Comparison of ENCODE assay signal across 18 cellular contexts in genomic region chr13:35700661-35701060, GRCh38.
A peak's percentile ranks its signal among the peaks of the same experiment; 100 is the strongest.
DNase-seq lines count a peak whose midpoint lies in the region; ATAC-seq and TF ChIP-seq lines count a peak whose summit lies in the region.
"Had no signal": no experiment of that assay in that cellular context is flagged by ENCODE, and none has a peak within 500 bp of the region (broad histone marks: within the 10 kb centered on the region; RNA-seq: fewer than 3 reads in every experiment).

No MANE protein-coding gene starts in this region.

- H3K27me3 ChIP-seq in brain microvascular endothelial cell (replicated peaks) (no peaks in the 10 kb centered on the region), vagina (no peaks in the 10 kb centered on the region), aorta (ENCODE audit: control insufficient read depth in 1 of 2, insufficient read depth in 2 of 2, low read length in 1 of 2) (no peaks in the 10 kb centered on the region)
- H3K27me3 ChIP-seq: ascending aorta, pancreas, Peyer's patch, suprapubic skin had no signal

- no peaks in the 10 kb centered on the region for H3K9me3 ChIP-seq in vagina
- no peaks in the 10 kb centered on the region for H3K9me3 ChIP-seq in aorta (ENCODE audit: control insufficient read depth, low read length)
- H3K9me3 ChIP-seq: ascending aorta, pancreas, Peyer's patch, suprapubic skin had no signal

- intact Hi-C loops in vagina (cut with DNase I) (no loop called here), aorta (cut with DNase I) (no loop called here)

- H3K36me3 ChIP-seq in brain microvascular endothelial cell (replicated peaks) (no peaks in the 10 kb centered on the region), vagina (no peaks in the 10 kb centered on the region), aorta (ENCODE audit: control insufficient read depth in 1 of 2, insufficient read depth in 2 of 2, low read length in 1 of 2) (no peaks in the 10 kb centered on the region)
- H3K36me3 ChIP-seq: ascending aorta, pancreas, Peyer's patch, suprapubic skin had no signal

- in situ Hi-C loops in brain microvascular endothelial cell (cut with HindIII; ENCODE audit: low pct_ligation_motif_present, low sequenced_read_pairs), result no loop called here

- H3K27ac ChIP-seq in brain microvascular endothelial cell (peak overlapping the region; percentile 16), vagina (peak overlapping the region; percentile 51), aorta (ENCODE audit: low read depth in 1 of 2, low read length in 2 of 2) (no peak overlapping the region)
- H3K27ac ChIP-seq: ascending aorta, pancreas, suprapubic skin had no signal

- H3K4me3 ChIP-seq in HFF-Myc (replicated peaks; ENCODE audit: low read depth, low read length) (peak overlapping the region; percentile 26), brain microvascular endothelial cell (ENCODE audit: low read depth, low read length) (no peak overlapping the region), vagina (no peak overlapping the region), aorta (ENCODE audit: low read length in 2 of 2) (no peak overlapping the region)
- H3K4me3 ChIP-seq: pancreas, Peyer's patch, suprapubic skin had no signal

- ATAC-seq in aorta (ENCODE audit: low FRiP score), result no peak
- ATAC-seq in GM18505 (IDR thresholded peaks at IDR 0.05; ENCODE audit: unreplicated experiment), result no peak
- no peak for ATAC-seq in HG02678 (IDR thresholded peaks at IDR 0.05; ENCODE audit: unreplicated experiment)
- ATAC-seq: pancreas had no signal

- no peak for TF ChIP-seq POLR2A in vagina (IDR thresholded peaks at IDR 0.05)
- TF ChIP-seq POLR2A in GM18505 (IDR thresholded peaks at IDR 0.05; ENCODE audit: borderline replicate concordance, extremely low read depth, insufficient read depth, insufficient read length), result no peak

- no peak for DNase-seq in HFF-Myc (ENCODE audit: extremely low read depth, low read depth)
- DNase-seq in brain microvascular endothelial cell, result peak; percentile 35
- peak; percentile 41 for DNase-seq in iris pigment epithelial cell (ENCODE audit: low read depth)
- no peak for DNase-seq in vagina (ENCODE audit: extremely low spot score in 2 of 2)
- no peak for DNase-seq in aorta
- DNase-seq: activated CD4-positive, alpha-beta T cell treated with anti-CD3 and anti-CD28 coated beads for 48 hours; activated CD8-positive, alpha-beta memory T cell treated with anti-CD3 and anti-CD28 coated beads, Interleukin-2, amount 50 U/mL, for 4 hours; activated gamma-delta T cell treated with Interleukin-2 at 50 U/mL for 16 hours; CD4-positive, CD25-positive, alpha-beta regulatory T cell; NCI-H1105 treated with DMSO at 0.1 percent for 48 hours; NCI-H2171 treated with DMSO at 0.1 percent for 48 hours; pancreas; Peyer's patch; stimulated activated CD4-positive, alpha-beta T cell treated with anti-CD3 and anti-CD28 coated beads, Interleukin-4, amount 100 ng/mL, for 1 hour had no signal

- TF ChIP-seq CTCF in HFF-Myc (IDR thresholded peaks at IDR 0.05; ENCODE audit: low read depth, low read length, missing control alignments), result no peak
- TF ChIP-seq CTCF in brain microvascular endothelial cell (IDR thresholded peaks at IDR 0.05; ENCODE audit: low read depth, low read length, missing control alignments), result no peak
- TF ChIP-seq CTCF in vagina (IDR thresholded peaks at IDR 0.05), result no peak

- peaks cover 6% of the 10 kb centered on the region for H3K4me1 ChIP-seq in vagina
- H3K4me1 ChIP-seq in aorta (ENCODE audit: control insufficient read depth in 1 of 2, insufficient read depth in 2 of 2, low read length in 2 of 2), result no peaks in the 10 kb centered on the region
- H3K4me1 ChIP-seq: ascending aorta, pancreas, Peyer's patch had no signal

- 83 to 85% methylated on average over 5 of the region's 5 CpGs for WGBS in aorta, 2 donors

Comparison
In these comparisons a context has a peak if more than half of its experiments do, and no peak if none do; other contexts are left out.
1. DNase-seq: peak in brain microvascular endothelial cell (single experiment) and iris pigment epithelial cell (single experiment); none in HFF-Myc (single experiment), vagina (0 of 2) and aorta (0 of 2).
2. H3K27ac ChIP-seq: peak in brain microvascular endothelial cell (single experiment) and vagina (single experiment); none in aorta (0 of 2).